In the genomic region with DNA sequence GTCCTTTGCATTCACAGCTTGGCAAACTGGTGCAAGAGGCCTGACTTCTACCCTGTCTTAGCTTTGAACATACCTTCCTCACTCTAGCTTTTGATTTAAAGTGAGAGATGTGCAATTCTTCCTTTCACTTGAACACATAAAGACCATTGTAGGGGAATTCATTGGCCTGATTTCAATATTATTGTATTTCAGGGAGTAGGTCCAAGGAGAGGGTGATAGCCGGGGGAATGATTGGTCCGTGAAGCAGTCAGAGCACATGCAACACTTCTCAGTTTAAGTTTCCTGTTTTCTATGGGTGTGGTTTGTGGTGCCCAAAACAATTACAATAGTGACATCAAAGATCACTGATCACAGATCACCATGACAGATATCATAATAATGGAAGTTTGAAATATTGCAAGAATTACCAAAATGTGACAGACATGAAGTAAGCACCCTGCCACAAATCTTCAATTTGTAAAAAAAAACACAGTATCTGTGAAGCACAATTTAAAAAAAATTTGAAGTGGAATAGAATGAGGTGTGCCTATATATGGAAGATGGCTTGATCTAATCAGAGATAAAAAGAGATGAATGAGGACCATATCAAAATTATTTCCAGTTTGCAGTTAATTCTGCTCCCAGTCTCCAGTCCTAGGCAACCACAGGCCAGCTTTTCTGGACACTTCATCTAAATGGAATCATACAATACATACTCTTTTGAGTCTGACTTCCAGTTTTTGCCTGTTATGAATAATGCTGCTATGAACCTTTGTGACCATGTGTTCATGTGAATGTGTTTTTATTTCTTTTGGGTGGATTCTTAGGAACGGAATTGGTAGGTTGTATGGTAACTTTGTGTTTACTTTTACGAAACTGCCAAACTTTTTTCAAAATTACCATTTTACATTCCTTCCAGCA, we compare ENCODE assay signal across 9 cellular contexts. TPM values are rescaled to one million over a fixed set of nuclear protein-coding genes. Genes with fewer than 3 reads are reported as not detected.
DNase-seq lines count a peak whose midpoint lies in the region; ATAC-seq and TF ChIP-seq lines count a peak whose summit lies in the region.
"Had no signal": no experiment of that assay in that cellular context is flagged by ENCODE, and none has a peak within 500 bp of the region (broad histone marks: within the 10 kb centered on the region; RNA-seq: fewer than 3 reads in every experiment).

No MANE protein-coding gene starts in this region.

- TF ChIP-seq CTCF in activated B cell treated with CpG ODN at 0.5 μM for 24 hours (IDR thresholded peaks at IDR 0.05) (no peak), liver (IDR thresholded peaks at IDR 0.05; ENCODE audit: low read depth, low read length, missing input control) (no peak), mammary epithelial cell (conservative IDR thresholded peaks at IDR 0.05 in 1 of 2, IDR thresholded peaks at IDR 0.05 in 1 of 2; ENCODE audit: extremely low read depth in 1 of 2, insufficient read depth in 1 of 2, low read depth in 1 of 2, low read length in 2 of 2) (no peak)

- H4K20me1 ChIP-seq in mammary epithelial cell (ENCODE audit: insufficient read depth, low read length) = no peaks in the 10 kb centered on the region

- H3K27ac Mint-ChIP-seq in activated B cell treated with CpG ODN at 0.5 μM for 24 hours = peak overlapping the region; percentile 71

- no peaks in the 10 kb centered on the region for H3K9me3 ChIP-seq in liver (ENCODE audit: control insufficient read depth in 4 of 4, low read length in 3 of 4)
- H3K9me3 ChIP-seq in mammary epithelial cell (replicated peaks; ENCODE audit: insufficient read depth, low read length) = no peaks in the 10 kb centered on the region

- H3K4me1 Mint-ChIP-seq in activated B cell treated with CpG ODN at 0.5 μM for 24 hours = peaks cover 19% of the 10 kb centered on the region

- peak; percentile 27 for DNase-seq in stimulated activated CD4-positive, alpha-beta T cell treated with anti-CD3 and anti-CD28 coated beads, Interleukin-15, amount 100 ng/mL, for 24 hours
- no peak for DNase-seq in stimulated activated CD4-positive, alpha-beta T cell treated with anti-CD3 and anti-CD28 coated beads, Interleukin-1b, Interleukin-23, amount 100 ng/mL, for 48 hours
- DNase-seq in activated B cell treated with CpG ODN at 0.5 μM for 24 hours = no peak
- DNase-seq in mammary epithelial cell = no peak
- no peak for DNase-seq in midbrain (lab: John Stamatoyannopoulos, UW)

- peak overlapping the region; percentile 21 to 63 for H3K27ac ChIP-seq in liver (ENCODE audit: low read depth in 1 of 2, low read length in 2 of 2)
- H3K27ac ChIP-seq in mammary epithelial cell (ENCODE audit: insufficient read depth, low read depth, low read length) = no peak overlapping the region

- peaks cover 27% of the 10 kb centered on the region for H3K36me3 Mint-ChIP-seq in activated B cell treated with CpG ODN at 0.5 μM for 24 hours (ENCODE audit: low read depth)

- POLR2A ChIA-PET in activated B cell treated with CpG ODN at 0.5 μM for 24 hours (lab: Charles Lee) = interaction anchor here (0.9 to 1.2 kb wide), 3 partner anchors 22 to 356 kb away, joined by 3 to 4 read pairs (median 3); no protein-coding TSS in a partner anchor

- peaks cover 7 to 20% (median 8%) of the 10 kb centered on the region in 4 donors for H3K4me1 ChIP-seq in liver (ENCODE audit: control insufficient read depth in 4 of 4, insufficient read depth in 4 of 4, low read length in 3 of 4)
- H3K4me1 ChIP-seq in mammary epithelial cell (ENCODE audit: insufficient read depth, low read length) = no peaks in the 10 kb centered on the region

- no peak overlapping the region for H3K9ac ChIP-seq in liver (ENCODE audit: low read depth in 1 of 2, low read length in 2 of 2)
- no peak overlapping the region for H3K9ac ChIP-seq in mammary epithelial cell (ENCODE audit: insufficient read depth, low read length)

- CTCF ChIA-PET in activated B cell treated with CpG ODN at 0.5 μM for 24 hours (lab: Charles Lee) = interaction anchor here (0.9 to 6.9 kb wide), 3 partner anchors 184 to 357 kb away, joined by 3 to 148 read pairs (median 4); no protein-coding TSS in a partner anchor
- CTCF ChIA-PET in mammary epithelial cell (lab: Charles Lee; ENCODE audit: low non-redundant PET) = no interaction called here

- H3K27me3 Mint-ChIP-seq in activated B cell treated with CpG ODN at 0.5 μM for 24 hours = no peaks in the 10 kb centered on the region

- no peak overlapping the region for H3K4me3 ChIP-seq in liver (ENCODE audit: low read depth in 1 of 3, low read length in 3 of 3)
- H3K4me3 ChIP-seq in mammary epithelial cell (replicated peaks in 1 of 3; ENCODE audit: insufficient read depth in 1 of 3, low read depth in 2 of 3, low read length in 3 of 3) = no peak overlapping the region

- 56% methylated on average over 4 of the region's 4 CpGs for whole genome bisulfite sequencing in liver
- 91% methylated on average over 4 of the region's 4 CpGs for WGBS in mammary epithelial cell (ENCODE audit: low coverage, missing lambda C conversion rate)

- TF ChIP-seq RAD21 in liver (IDR thresholded peaks at IDR 0.05) = no peak

- H3K79me2 ChIP-seq in mammary epithelial cell (ENCODE audit: insufficient read depth, low read length) = peaks cover 3% of the 10 kb centered on the region

- no peak overlapping the region for H2AFZ ChIP-seq in mammary epithelial cell (ENCODE audit: low read depth, low read length)

- ATAC-seq in activated B cell treated with CpG ODN at 0.5 μM for 24 hours (ENCODE audit: low read depth) (peak; percentile 62), GM19467 (IDR thresholded peaks at IDR 0.05; ENCODE audit: unreplicated experiment) (no peak), GM21717 (IDR thresholded peaks at IDR 0.05; ENCODE audit: unreplicated experiment) (no peak)

- no peak overlapping the region for H3K4me2 ChIP-seq in mammary epithelial cell (ENCODE audit: insufficient read depth, low read depth, low read length)

- intact Hi-C loops in activated B cell treated with CpG ODN at 0.5 μM for 24 hours (cut with micrococcal nuclease) (loop anchor here (5.0 kb wide), 1 partner anchor 832 kb away; no protein-coding TSS in a partner anchor), mammary epithelial cell (cut with micrococcal nuclease) (no loop called here)

- H3K27me3 ChIP-seq in liver (ENCODE audit: control insufficient read depth in 4 of 4, insufficient read depth in 4 of 4, low read length in 3 of 4) = no peaks in the 10 kb centered on the region
- no peaks in the 10 kb centered on the region for H3K27me3 ChIP-seq in mammary epithelial cell (ENCODE audit: insufficient read depth, low read length)

- dilution Hi-C loops in mammary epithelial cell (cut with HindIII; ENCODE audit: low sequenced_read_pairs) = no loop called here

- BruUV-seq in mammary epithelial cell (replicated peaks; lab: Mats Ljungman, UMichigan) = no TSS peak

- H3K9me3 Mint-ChIP-seq in activated B cell treated with CpG ODN at 0.5 μM for 24 hours = no peaks in the 10 kb centered on the region
- H3K9me3 Mint-ChIP-seq: neural crest cell had no signal

- H3K4me3 Mint-ChIP-seq in activated B cell treated with CpG ODN at 0.5 μM for 24 hours = no peak overlapping the region
- H3K4me3 Mint-ChIP-seq: neural crest cell had no signal

- in situ Hi-C loops in mammary epithelial cell (cut with MboI; ENCODE audit: low sequenced_read_pairs in 2 of 2) = loop anchor here (10.0 to 25.0 kb wide), 2 partner anchors 182 to 325 kb away; partner anchors contain the start of gene DUSP16 (in 2 of the 2)

- no peaks in the 10 kb centered on the region for H3K36me3 ChIP-seq in liver (ENCODE audit: control insufficient read depth in 4 of 4, insufficient read depth in 3 of 4, low read depth in 1 of 4, low read length in 3 of 4)
- H3K36me3 ChIP-seq in mammary epithelial cell (ENCODE audit: insufficient read depth, low read length) = no peaks in the 10 kb centered on the region

TF ChIP-seq in liver, 16 proteins besides CTCF, POLR2A, EP300 and RAD21 (continues in another document):
- TF ChIP-seq SP1 (IDR thresholded peaks at IDR 0.05) (no peak), JUND (IDR thresholded peaks at IDR 0.05) (no peak), RXRA (IDR thresholded peaks at IDR 0.05) (no peak), REST (IDR thresholded peaks at IDR 0.05) (no peak), MAX (IDR thresholded peaks at IDR 0.05) (no peak), FOXA2 (IDR thresholded peaks at IDR 0.05) (no peak), HNF4A (conservative IDR thresholded peaks at IDR 0.05) (no peak)

RNA-seq across cellular contexts. Expression of gene BORCS5, which starts 23.2 kb away (rescaled TPM):
- total RNA-seq in activated B cell treated with CpG ODN at 0.5 μM for 24 hours = 19.5 and 22.7 TPM in 2 replicates
- 10 to 100 TPM in 1 of 2 donors, 1 to 10 TPM in 1; 8.9 to 11.4 TPM for total RNA-seq in liver
- polyA plus RNA-seq in liver = 1 to 10 TPM; 4.5 to 7.3 TPM
- total RNA-seq in mammary epithelial cell = 10 to 100 TPM; 17.9 to 24.8 TPM
- 22.5 TPM for polyA plus RNA-seq in mammary epithelial cell
- polyA minus RNA-seq in mammary epithelial cell = 2.2 TPM

RNA-seq across cellular contexts. Expression of gene MANSC1, which starts 30.0 kb away (rescaled TPM):
- total RNA-seq in activated B cell treated with CpG ODN at 0.5 μM for 24 hours (0.86 and 1.5 TPM in 2 replicates), liver (1 to 10 TPM; 2.1 to 2.3 TPM), mammary epithelial cell (10 to 100 TPM in 1 of 2 donors, 1 to 10 TPM in 1; 7.2 to 13.4 TPM)
- polyA plus RNA-seq in liver (1 to 10 TPM; 7.2 to 7.8 TPM), mammary epithelial cell (2.5 TPM)
- 5.6 TPM for polyA minus RNA-seq in mammary epithelial cell
